In genomic region chr6:149164199-149164745, GRCh38 we compare ENCODE assay signal across 27 cellular contexts.
"Had no signal": no experiment of that assay in that cellular context is flagged by ENCODE, and none has a peak within 500 bp of the region (broad histone marks: within the 10 kb centered on the region; RNA-seq: fewer than 3 reads in every experiment).

No MANE protein-coding gene starts in this region.

- H3K36me3 ChIP-seq: adrenal gland, brain microvascular endothelial cell, colonic mucosa, esophagus squamous epithelium, left lung, lower lobe of right lung, thoracic aorta had no signal

- DNase-seq: activated CD4-positive, alpha-beta T cell treated with anti-CD3 and anti-CD28 coated beads for 36 hours; activated CD4-positive, alpha-beta T cell treated with anti-CD3 and anti-CD28 coated beads, Interleukin-2, amount 50 U/mL, for 48 hours; activated CD4-positive, CD25-positive, alpha-beta regulatory T cell; activated CD8-positive, alpha-beta memory T cell treated with anti-CD3 and anti-CD28 coated beads for 24 hours; activated effector memory CD4-positive, alpha-beta T cell treated with Interleukin-2 at 50 U/mL for 16 hours; activated naive CD4-positive, alpha-beta T cell treated with Interleukin-2 at 50 U/mL for 16 hours; activated naive CD8-positive, alpha-beta T cell treated with anti-CD3 and anti-CD28 coated beads for 36 hours; adrenal gland; aorta; brain microvascular endothelial cell; colonic mucosa; effector CD8-positive, alpha-beta T cell; esophagus squamous epithelium; foreskin melanocyte; left lung; lower lobe of right lung; mesenchymal stem cell; naive thymus-derived CD8-positive, alpha-beta T cell; right cardiac atrium; stimulated activated CD4-positive, alpha-beta T cell treated with anti-CD3 and anti-CD28 coated beads, Interleukin-2, amount 100 ng/mL, for 48 hours; trophoblast cell had no signal

- H3K27me3 Mint-ChIP-seq: activated CD4-positive, alpha-beta T cell treated with anti-CD3 and anti-CD28 coated beads for 36 hours; activated naive CD8-positive, alpha-beta T cell treated with anti-CD3 and anti-CD28 coated beads for 36 hours; central memory CD8-positive, alpha-beta T cell; naive thymus-derived CD8-positive, alpha-beta T cell; stimulated activated naive CD8-positive, alpha-beta T cell treated with anti-CD3 and anti-CD28 coated beads, Interleukin-15, Interleukin-2, amounts not matched to agents 100 ng/mL and 50 ng/mL, for 24 hours had no signal

- H3K9me3 Mint-ChIP-seq: central memory CD8-positive, alpha-beta T cell had no signal

- H3K27ac Mint-ChIP-seq: activated CD4-positive, alpha-beta T cell treated with anti-CD3 and anti-CD28 coated beads for 36 hours; activated naive CD8-positive, alpha-beta T cell treated with anti-CD3 and anti-CD28 coated beads for 36 hours; stimulated activated effector memory CD8-positive, alpha-beta T cell treated with anti-CD3 and anti-CD28 coated beads, Interleukin-12 subunit alpha, Interleukin-12 subunit beta, amount 100 ng/mL, for 72 hours; stimulated activated naive CD8-positive, alpha-beta T cell treated with anti-CD3 and anti-CD28 coated beads, Interleukin-15, Interleukin-2, amounts not matched to agents 100 ng/mL and 50 ng/mL, for 24 hours; T-helper 2 cell treated with Interferon-gamma antibody and Interleukin-4, amounts not matched to agents 5 μg/mL and 100 μg/mL, for 36 hours had no signal

- H3K4me1 ChIP-seq: adrenal gland, colonic mucosa had no signal

- H3K9me3 ChIP-seq: adrenal gland, colonic mucosa, esophagus squamous epithelium, left lung, lower lobe of right lung, thoracic aorta had no signal

- H3K27me3 ChIP-seq: adrenal gland, brain microvascular endothelial cell, colonic mucosa, esophagus squamous epithelium, left lung had no signal

- ATAC-seq: activated CD4-positive, alpha-beta T cell treated with anti-CD3 and anti-CD28 coated beads for 36 hours; left lung; lower lobe of right lung; naive thymus-derived CD8-positive, alpha-beta T cell; right cardiac atrium; stimulated activated effector memory CD8-positive, alpha-beta T cell treated with anti-CD3 and anti-CD28 coated beads, Interleukin-12 subunit alpha, Interleukin-12 subunit beta, amount 100 ng/mL, for 72 hours had no signal

- H3K27ac ChIP-seq: adrenal gland, brain microvascular endothelial cell, colonic mucosa, epithelial cell of prostate, esophagus squamous epithelium, left lung, lower lobe of right lung, thoracic aorta had no signal

- H3K4me3 ChIP-seq: adrenal gland, colonic mucosa, esophagus squamous epithelium, left lung, lower lobe of right lung, thoracic aorta had no signal

- H3K4me3 Mint-ChIP-seq: activated CD4-positive, alpha-beta T cell treated with anti-CD3 and anti-CD28 coated beads for 36 hours; activated naive CD8-positive, alpha-beta T cell treated with anti-CD3 and anti-CD28 coated beads for 36 hours; central memory CD8-positive, alpha-beta T cell; naive thymus-derived CD8-positive, alpha-beta T cell; stimulated activated effector memory CD8-positive, alpha-beta T cell treated with anti-CD3 and anti-CD28 coated beads, Interleukin-12 subunit alpha, Interleukin-12 subunit beta, amount 100 ng/mL, for 72 hours; stimulated activated naive CD8-positive, alpha-beta T cell treated with anti-CD3 and anti-CD28 coated beads, Interleukin-15, Interleukin-2, amounts not matched to agents 100 ng/mL and 50 ng/mL, for 24 hours; T-helper 2 cell treated with Interferon-gamma antibody and Interleukin-4, amounts not matched to agents 5 μg/mL and 100 μg/mL, for 36 hours had no signal

- H3K36me3 Mint-ChIP-seq: naive thymus-derived CD8-positive, alpha-beta T cell; stimulated activated effector memory CD8-positive, alpha-beta T cell treated with anti-CD3 and anti-CD28 coated beads, Interleukin-12 subunit alpha, Interleukin-12 subunit beta, amount 100 ng/mL, for 72 hours had no signal
